26 cellular contexts compared by ENCODE assay signal in genomic region chr19:2652504-2653099, GRCh38. TPM values are rescaled to one million over a fixed set of nuclear protein-coding genes. Genes with fewer than 3 reads are reported as not detected.
"Had no signal": no experiment of that assay in that cellular context is flagged by ENCODE, and none has a peak within 500 bp of the region (broad histone marks: within the 10 kb centered on the region; RNA-seq: fewer than 3 reads in every experiment).

No MANE protein-coding gene starts in this region.

- H3K4me1 ChIP-seq: psoas muscle, upper lobe of left lung, vagina had no signal

- H3K27ac Mint-ChIP-seq: activated naive CD8-positive, alpha-beta T cell; T-helper 2 cell treated with Interferon-gamma antibody and Interleukin-4, amounts not matched to agents 5 μg/mL and 100 μg/mL, for 36 hours had no signal

- H3K9me3 Mint-ChIP-seq: T-helper 2 cell treated with Interferon-gamma antibody and Interleukin-4, amounts not matched to agents 5 μg/mL and 100 μg/mL, for 36 hours had no signal

- H3K27me3 Mint-ChIP-seq: activated naive CD8-positive, alpha-beta T cell had no signal

- ATAC-seq: activated CD4-positive, CD25-positive, alpha-beta regulatory T cell treated with anti-CD3 and anti-CD28 coated beads, Interleukin-2, amount 50 U/mL, for 24 hours; left cardiac atrium; left ventricle myocardium superior; psoas muscle had no signal

- H3K27me3 ChIP-seq: ovary, upper lobe of left lung, vagina had no signal

- H3K4me3 Mint-ChIP-seq: activated naive CD8-positive, alpha-beta T cell; T-helper 2 cell treated with Interferon-gamma antibody and Interleukin-4, amounts not matched to agents 5 μg/mL and 100 μg/mL, for 36 hours had no signal

- FAIRE-seq: astrocyte, endothelial cell of umbilical vein, keratinocyte had no signal

- DNase-seq: activated CD4-positive, alpha-beta T cell treated with anti-CD3 and anti-CD28 coated beads for 48 hours; activated CD4-positive, alpha-beta T cell treated with anti-CD3 and anti-CD28 coated beads, Interleukin-2, amount 50 U/mL, for 48 hours; activated CD8-positive, alpha-beta memory T cell treated with anti-CD3 and anti-CD28 coated beads for 24 hours; activated effector memory CD4-positive, alpha-beta T cell treated with Interleukin-2 at 50 U/mL for 16 hours; activated naive CD4-positive, alpha-beta T cell treated with Interleukin-2 at 50 U/mL for 16 hours; brain microvascular endothelial cell; caudate nucleus; head of caudate nucleus; hippocampal formation; left cardiac atrium; left ventricle myocardium superior; ovary; psoas muscle; stimulated activated CD4-positive, alpha-beta T cell treated with anti-CD3 and anti-CD28 coated beads, Interleukin-15, amount 100 ng/mL, for 24 hours; stimulated activated CD4-positive, alpha-beta T cell treated with anti-CD3 and anti-CD28 coated beads, Interleukin-2, amount 100 ng/mL, for 24 hours; stimulated activated naive CD4-positive, alpha-beta T cell treated with Interleukin-2 at 50 U/mL for 16 hours; T-helper 1 cell; upper lobe of left lung had no signal

- H3K4me3 ChIP-seq: ovary, psoas muscle, upper lobe of left lung, vagina had no signal

- H3K27ac ChIP-seq: brain microvascular endothelial cell, psoas muscle, upper lobe of left lung, vagina had no signal

- H3K36me3 Mint-ChIP-seq: activated naive CD8-positive, alpha-beta T cell had no signal

RNA-seq across cellular contexts. Expression of gene GNG7, which starts 49.9 kb away (rescaled TPM):
- total RNA-seq: fibroblast of villous mesenchyme had no signal
